ENCODE assay signal across 8 cellular contexts in genomic region chr2:190318514-190318913, GRCh38. TPM values are rescaled to one million over a fixed set of nuclear protein-coding genes. Genes with fewer than 3 reads are reported as not detected.
A peak's percentile ranks its signal among the peaks of the same experiment; 100 is the strongest.
DNase-seq lines count a peak whose midpoint lies in the region; ATAC-seq, FAIRE-seq and TF ChIP-seq lines count a peak whose summit lies in the region.

No MANE protein-coding gene starts in this region.

- H3K36me3 ChIP-seq in ES-I3 (ENCODE audit: insufficient read depth, low read length) (no peaks in the 10 kb centered on the region), SJCRH30 (no peaks in the 10 kb centered on the region), psoas muscle (ENCODE audit: insufficient read depth in 1 of 2, low read depth in 1 of 2) (peaks cover 0 to 7% of the 10 kb centered on the region in 2 donors)

- H3K4me1 ChIP-seq in ES-I3 (ENCODE audit: insufficient read depth, low read length): peaks cover 3% of the 10 kb centered on the region; the same call in 1 of the 2 replicates
- no peaks in the 10 kb centered on the region; the same call in 1 of the 2 replicates for H3K4me1 ChIP-seq in SJCRH30
- peaks cover 26% of the 10 kb centered on the region for H3K4me1 ChIP-seq in psoas muscle

- intact Hi-C loops in psoas muscle (cut with DNase I): no loop called here

- H3K9me3 ChIP-seq in ES-I3 (ENCODE audit: control insufficient read depth, insufficient read depth, low read length) (no peaks in the 10 kb centered on the region), SJCRH30 (replicated peaks) (no peaks in the 10 kb centered on the region), psoas muscle (no peaks in the 10 kb centered on the region)

- ATAC-seq in psoas muscle (no peak), esophagus mucosa (no peak)

- peak overlapping the region; percentile 90 for H3K9ac ChIP-seq in ES-I3 (ENCODE audit: low read depth, low read length)

- H3K4me3 ChIP-seq in SJCRH30 (peak overlapping the region; percentile 62), fibroblast of mammary gland (ENCODE audit: control insufficient read depth, low read depth, low read length) (peak overlapping the region; percentile 94), psoas muscle (peak overlapping the region; percentile 84)

- TF ChIP-seq CTCF in fibroblast of mammary gland (conservative IDR thresholded peaks at IDR 0.05; ENCODE audit: control insufficient read depth, insufficient read depth, low read depth, low read length) (no peak), psoas muscle (IDR thresholded peaks at IDR 0.05) (no peak)

- FAIRE-seq in HTR-8/SVneo (lab: Jason Lieb, UNC): no peak

- no peak overlapping the region for H3K27ac ChIP-seq in SJCRH30
- peak overlapping the region; percentile 90 for H3K27ac ChIP-seq in psoas muscle

- H3K27me3 ChIP-seq in SJCRH30: no peaks in the 10 kb centered on the region
- no peaks in the 10 kb centered on the region for H3K27me3 ChIP-seq in psoas muscle (ENCODE audit: insufficient read depth in 3 of 3, low read length in 2 of 3)

- no peak for DNase-seq in SJCRH30
- peak; percentile 10 for DNase-seq in fibroblast of mammary gland (ENCODE audit: low read depth)
- DNase-seq in psoas muscle: no peak
- no peak for DNase-seq in NOMO-1 treated with DMSO at 0.1 percent for 48 hours (lab: John Stamatoyannopoulos, UW; ENCODE audit: unreplicated experiment)
- DNase-seq in HTR-8/SVneo (ENCODE audit: insufficient read length, low spot score): no peak
- no peak for DNase-seq in foreskin melanocyte

- 30 to 54% (median 36%) methylated on average over 4 of the region's 4 CpGs for WGBS in psoas muscle, 3 donors

RNA-seq across cellular contexts. Expression of gene HIBCH, which starts 1.1 kb away (rescaled TPM):
- total RNA-seq in SJCRH30 (2014; rRNA removed; shearing (Covaris generic)): 58.7 and 70.9 TPM in 2 replicates
- 10 to 100 TPM; 17.8 to 39.0 (median 28.4) TPM for total RNA-seq in psoas muscle
- polyA plus RNA-seq in psoas muscle: 10 to 100 TPM; 17.3 to 22.3 (median 20.0) TPM
- total RNA-seq in esophagus mucosa: 39.7 TPM

RNA-seq across cellular contexts. Expression of gene INPP1, which starts 24.9 kb away (rescaled TPM):
- total RNA-seq in SJCRH30 (2014; rRNA removed; shearing (Covaris generic)): 27.2 and 35.0 TPM in 2 replicates
- total RNA-seq in psoas muscle (10 to 100 TPM; 11.9 to 28.4 (median 16.5) TPM), esophagus mucosa (68.7 TPM)
- 10 to 100 TPM; 16.0 to 24.8 (median 18.0) TPM for polyA plus RNA-seq in psoas muscle
